28 cellular contexts compared by ENCODE assay signal in the genomic region with DNA sequence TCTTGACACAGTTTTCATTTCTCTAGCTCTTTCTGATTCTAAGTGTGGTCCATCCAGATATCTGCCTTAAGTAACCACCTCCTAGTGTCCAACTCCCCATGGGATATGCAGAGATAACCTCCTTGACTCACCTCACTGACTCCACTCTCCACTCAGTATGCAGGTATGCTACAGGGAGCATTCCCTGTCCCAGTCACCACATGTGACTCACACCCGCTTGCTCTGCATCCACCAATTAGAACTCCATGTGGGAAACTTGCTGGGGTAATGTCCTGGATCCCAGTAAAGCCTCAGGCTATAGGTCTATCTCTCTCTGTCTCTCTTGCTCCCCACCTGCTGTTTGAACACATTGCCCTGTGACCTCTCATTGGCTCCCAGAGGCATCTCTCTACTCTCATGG.
A peak's percentile ranks its signal among the peaks of the same experiment; 100 is the strongest.
DNase-seq lines count a peak whose midpoint lies in the region; ATAC-seq, FAIRE-seq and TF ChIP-seq lines count a peak whose summit lies in the region.
"Had no signal": no experiment of that assay in that cellular context is flagged by ENCODE, and none has a peak within 500 bp of the region (broad histone marks: within the 10 kb centered on the region; RNA-seq: fewer than 3 reads in every experiment).

No MANE protein-coding gene starts in this region.

- no peak overlapping the region for H3K4me3 ChIP-seq in endodermal cell (ENCODE audit: low read length)
- no peak overlapping the region for H3K4me3 ChIP-seq in kidney epithelial cell (ENCODE audit: low read depth, low read length)
- no peak overlapping the region for H3K4me3 ChIP-seq in small intestine (ENCODE audit: low read depth in 1 of 2, low read length in 2 of 2)
- H3K4me3 ChIP-seq: A549, dorsolateral prefrontal cortex, hepatocyte had no signal

- H3K4me3 Mint-ChIP-seq in endodermal cell = no peak overlapping the region
- H3K4me3 Mint-ChIP-seq: naive B cell had no signal

- peaks cover 12% of the 10 kb centered on the region for H3K4me1 Mint-ChIP-seq in endodermal cell
- H3K4me1 Mint-ChIP-seq: naive B cell had no signal

- no peaks in the 10 kb centered on the region for H3K36me3 ChIP-seq in endodermal cell (ENCODE audit: control insufficient read depth, insufficient read depth, low read length)
- no peaks in the 10 kb centered on the region for H3K36me3 ChIP-seq in kidney epithelial cell (ENCODE audit: control insufficient read depth, insufficient read depth, low read length)
- H3K36me3 ChIP-seq in small intestine (ENCODE audit: control insufficient read depth in 2 of 2, insufficient read depth in 2 of 2, low read length in 2 of 2) = no peaks in the 10 kb centered on the region

- H3K9me3 ChIP-seq in endodermal cell (ENCODE audit: control insufficient read depth, low read length) (no peaks in the 10 kb centered on the region), small intestine (ENCODE audit: control insufficient read depth, low read depth) (no peaks in the 10 kb centered on the region)
- H3K9me3 ChIP-seq: A549 had no signal

- no peaks in the 10 kb centered on the region for H3K27me3 Mint-ChIP-seq in endodermal cell (ENCODE audit: insufficient read depth)

- H3K4me1 ChIP-seq in endodermal cell (ENCODE audit: control insufficient read depth, insufficient read depth, low read length) (no peaks in the 10 kb centered on the region), small intestine (ENCODE audit: control insufficient read depth in 2 of 2, insufficient read depth in 1 of 2, low read depth in 1 of 2, low read length in 1 of 2) (no peaks in the 10 kb centered on the region)
- H3K4me1 ChIP-seq: A549 had no signal

- no peak overlapping the region for H3K27ac Mint-ChIP-seq in endodermal cell
- H3K27ac Mint-ChIP-seq: naive B cell had no signal

- H3K27me3 ChIP-seq in endodermal cell (ENCODE audit: control insufficient read depth, insufficient read depth, low read length, poor library complexity, severe bottlenecking) (no peaks in the 10 kb centered on the region), kidney epithelial cell (ENCODE audit: control insufficient read depth, insufficient read depth, low read length) (no peaks in the 10 kb centered on the region), small intestine (ENCODE audit: control insufficient read depth in 2 of 2, insufficient read depth in 2 of 2, low read length in 2 of 2) (no peaks in the 10 kb centered on the region)
- H3K27me3 ChIP-seq: hepatocyte had no signal

- FAIRE-seq in RCC 7860 (lab: Jason Lieb, UNC) (no peak), small intestine (lab: Jason Lieb, UNC) (no peak)
- FAIRE-seq: A549, GM12891, GM19239 had no signal

- H3K27ac ChIP-seq in endodermal cell (ENCODE audit: low read depth, low read length) (no peak overlapping the region), small intestine (ENCODE audit: low read depth in 1 of 2, low read length in 1 of 2) (no peak overlapping the region)
- H3K27ac ChIP-seq: A549, dorsolateral prefrontal cortex, hepatocyte had no signal

- no peak for ATAC-seq in HG03108 (IDR thresholded peaks at IDR 0.05; ENCODE audit: unreplicated experiment)
- ATAC-seq in GM19035 (IDR thresholded peaks at IDR 0.05; ENCODE audit: unreplicated experiment) = no peak
- ATAC-seq: Right ventricle myocardium inferior had no signal

- WGBS in endodermal cell (ENCODE audit: insufficient coverage in 1 of 2, insufficient read length in 1 of 2), 2 experiments = 80% methylated on average over 1 of the region's 1 CpG; no CpG with 5 or more reads in 1 of the 2 experiments
- WGBS in small intestine, 3 donors = 81 to 86% (median 84%) methylated on average over 1 of the region's 1 CpG

- TF ChIP-seq CTCF in endodermal cell (conservative IDR thresholded peaks at IDR 0.05) (no peak), kidney epithelial cell (IDR thresholded peaks at IDR 0.05; ENCODE audit: insufficient read depth, low read length, poor library complexity, severe bottlenecking) (no peak)

- H3K36me3 Mint-ChIP-seq in endodermal cell (ENCODE audit: low read depth) = no peaks in the 10 kb centered on the region
- H3K36me3 Mint-ChIP-seq: naive B cell had no signal

- no peak overlapping the region for H3K9ac ChIP-seq in endodermal cell (ENCODE audit: extremely low read depth, low read length, poor library complexity, severe bottlenecking)

- peak; percentile 72 for DNase-seq in ELF-1 (ENCODE audit: low read depth, low spot score)
- DNase-seq in RCC 7860 (ENCODE audit: low spot score) = peak; percentile 18
- DNase-seq in endodermal cell = peak; percentile 81
- peak; percentile 34 for DNase-seq in kidney epithelial cell (ENCODE audit: low read depth)
- DNase-seq in activated CD4-positive, CD25-positive, alpha-beta regulatory T cell treated with anti-CD3 and anti-CD28 coated beads, Interleukin-2, amount 50 U/mL, for 72 hours = no peak
- no peak for DNase-seq in small intestine
- DNase-seq: activated CD4-positive, alpha-beta T cell treated with anti-CD3 and anti-CD28 coated beads for 4 hours; activated naive CD4-positive, alpha-beta T cell treated with anti-CD3 and anti-CD28 coated beads, Interleukin-2, amount 50 U/mL, for 16 hours; aorta; DMS79; dorsolateral prefrontal cortex; erythroblast; foreskin melanocyte; MM.1S; naive B cell; NCI-H1436; NCI-H2107; nucleus accumbens; retina; stimulated activated CD4-positive, alpha-beta T cell treated with anti-CD3 and anti-CD28 coated beads, Interleukin-4, amount 100 ng/mL, for 1 hour; stimulated activated naive CD4-positive, alpha-beta T cell treated with Interleukin-2 at 50 U/mL for 16 hours had no signal

- H3K9me3 Mint-ChIP-seq in endodermal cell = no peaks in the 10 kb centered on the region

Comparison
In these comparisons a context has a peak if more than half of its experiments do, and no peak if none do; other contexts are left out.
1. DNase-seq: peak in ELF-1 (single experiment), RCC 7860 (single experiment), endodermal cell (single experiment) and kidney epithelial cell (single experiment); none in activated CD4-positive, CD25-positive, alpha-beta regulatory T cell treated with anti-CD3 and anti-CD28 coated beads, Interleukin-2, amount 50 U/mL, for 72 hours (single experiment) and small intestine (single experiment).